1 cellular context compared by ENCODE assay signal in the genomic region with DNA sequence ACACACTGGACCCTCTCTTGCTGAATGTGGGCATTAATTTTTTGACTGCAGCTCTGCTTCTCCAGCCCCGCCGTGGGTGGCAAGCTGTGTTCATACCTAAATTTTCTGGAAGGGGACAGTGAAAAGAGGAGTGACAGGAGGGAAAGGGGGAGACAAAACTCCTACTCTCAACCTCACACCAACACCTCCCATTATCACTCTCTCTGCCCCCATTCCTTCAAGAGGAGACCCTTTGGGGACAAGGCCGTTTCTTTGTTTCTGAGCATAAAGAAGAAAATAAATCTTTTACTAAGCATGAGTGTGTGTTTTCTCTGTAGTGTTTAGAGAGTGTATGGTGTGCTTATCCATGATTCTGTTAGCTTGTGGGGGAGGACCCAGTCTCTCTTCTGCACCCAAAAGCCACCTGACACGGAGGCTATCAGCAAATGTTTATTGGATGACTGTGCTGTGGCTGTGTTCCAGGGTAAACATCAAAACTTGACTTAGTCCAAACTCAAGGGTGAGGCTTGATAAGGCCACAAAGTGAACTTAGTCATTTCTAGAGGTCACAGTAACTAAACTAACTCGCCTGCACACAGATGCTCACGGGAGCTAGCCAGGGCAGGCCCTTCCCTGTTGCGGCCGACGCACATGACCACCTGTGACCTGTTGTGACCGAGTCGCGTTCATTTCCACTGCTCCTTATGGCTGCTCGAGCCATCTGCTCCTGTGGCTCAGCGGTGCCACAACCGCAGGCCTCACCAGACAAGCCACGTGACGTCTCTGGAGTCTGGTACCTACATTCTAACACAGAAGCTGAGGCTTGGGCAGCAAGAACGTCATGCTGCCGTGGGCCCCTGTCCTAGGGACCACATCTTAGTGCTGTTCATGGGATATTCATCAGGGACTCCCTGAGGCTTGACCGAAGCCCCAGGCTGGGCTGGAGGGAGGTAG.
A peak's percentile ranks its signal among the peaks of the same experiment; 100 is the strongest.
TF ChIP-seq lines count a peak whose summit lies in the region.

No MANE protein-coding gene starts in this region.

TF ChIP-seq in HepG2, 621 proteins besides CTCF, POLR2A, EP300 and RAD21 (continued from another document and continues in another):
- TF ChIP-seq, protein P1, sequence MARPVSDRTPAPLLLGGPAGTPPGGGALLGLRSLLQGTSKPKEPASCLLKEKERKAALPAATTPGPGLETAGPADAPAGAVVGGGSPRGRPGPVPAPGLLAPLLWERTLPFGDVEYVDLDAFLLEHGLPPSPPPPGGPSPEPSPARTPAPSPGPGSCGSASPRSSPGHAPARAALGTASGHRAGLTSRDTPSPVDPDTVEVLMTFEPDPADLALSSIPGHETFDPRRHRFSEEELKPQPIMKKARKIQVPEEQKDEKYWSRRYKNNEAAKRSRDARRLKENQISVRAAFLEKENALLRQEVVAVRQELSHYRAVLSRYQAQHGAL (CRISPR knock-in tag; IDR thresholded peaks at IDR 0.05; ENCODE audit: not compliant biosample characterization) = no peak
- no peak for TF ChIP-seq SOX6 (IDR thresholded peaks at IDR 0.05)
- peak; percentile 84 for TF ChIP-seq SOX6 (CRISPR knock-in tag; IDR thresholded peaks at IDR 0.05)
- TF ChIP-seq ZNF589 (CRISPR knock-in tag; conservative IDR thresholded peaks at IDR 0.05) = 0 out of 2 replicates have a peak, but pooled peaks have one; percentile 48
- peak; percentile 72 for TF ChIP-seq FOXP1 (IDR thresholded peaks at IDR 0.05)
- peak; percentile 90 for TF ChIP-seq FOXP1 (CRISPR knock-in tag; IDR thresholded peaks at IDR 0.05)
- no peak for TF ChIP-seq SRF (IDR thresholded peaks at IDR 0.05; ENCODE audit: low read depth, low read length)
- peak; percentile 90 for TF ChIP-seq ZFX (CRISPR knock-in tag; IDR thresholded peaks at IDR 0.05; ENCODE audit: low read depth)
- peak; percentile 20; the same call in 1 of the 2 replicates for TF ChIP-seq PPARG (CRISPR knock-in tag; conservative IDR thresholded peaks at IDR 0.05)
- TF ChIP-seq, protein P2, sequence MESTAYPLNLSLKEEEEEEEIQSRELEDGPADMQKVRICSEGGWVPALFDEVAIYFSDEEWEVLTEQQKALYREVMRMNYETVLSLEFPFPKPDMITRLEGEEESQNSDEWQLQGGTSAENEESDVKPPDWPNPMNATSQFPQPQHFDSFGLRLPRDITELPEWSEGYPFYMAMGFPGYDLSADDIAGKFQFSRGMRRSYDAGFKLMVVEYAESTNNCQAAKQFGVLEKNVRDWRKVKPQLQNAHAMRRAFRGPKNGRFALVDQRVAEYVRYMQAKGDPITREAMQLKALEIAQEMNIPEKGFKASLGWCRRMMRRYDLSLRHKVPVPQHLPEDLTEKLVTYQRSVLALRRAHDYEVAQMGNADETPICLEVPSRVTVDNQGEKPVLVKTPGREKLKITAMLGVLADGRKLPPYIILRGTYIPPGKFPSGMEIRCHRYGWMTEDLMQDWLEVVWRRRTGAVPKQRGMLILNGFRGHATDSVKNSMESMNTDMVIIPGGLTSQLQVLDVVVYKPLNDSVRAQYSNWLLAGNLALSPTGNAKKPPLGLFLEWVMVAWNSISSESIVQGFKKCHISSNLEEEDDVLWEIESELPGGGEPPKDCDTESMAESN (CRISPR knock-in tag; conservative IDR thresholded peaks at IDR 0.05) = no peak
- TF ChIP-seq ZNF614 (CRISPR knock-in tag; IDR thresholded peaks at IDR 0.05; ENCODE audit: borderline replicate concordance) = peak; percentile 82; the same call in 1 of the 2 replicates
- TF ChIP-seq ZKSCAN8 (CRISPR knock-in tag; IDR thresholded peaks at IDR 0.05; ENCODE audit: borderline replicate concordance) = 0 out of 2 replicates have a peak, but pooled peaks have one; percentile 46
- TF ChIP-seq HDAC2 (CRISPR knock-in tag; IDR thresholded peaks at IDR 0.05) = peak; percentile 72
- TF ChIP-seq, protein P3, sequence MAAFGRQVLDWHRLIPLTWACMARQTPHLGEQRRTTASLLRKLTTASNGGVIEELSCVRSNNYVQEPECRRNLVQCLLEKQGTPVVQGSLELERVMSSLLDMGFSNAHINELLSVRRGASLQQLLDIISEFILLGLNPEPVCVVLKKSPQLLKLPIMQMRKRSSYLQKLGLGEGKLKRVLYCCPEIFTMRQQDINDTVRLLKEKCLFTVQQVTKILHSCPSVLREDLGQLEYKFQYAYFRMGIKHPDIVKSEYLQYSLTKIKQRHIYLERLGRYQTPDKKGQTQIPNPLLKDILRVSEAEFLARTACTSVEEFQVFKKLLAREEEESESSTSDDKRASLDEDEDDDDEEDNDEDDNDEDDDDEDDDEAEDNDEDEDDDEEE (CRISPR knock-in tag; IDR thresholded peaks at IDR 0.05) = peak; percentile 80
- peak; percentile 88 for TF ChIP-seq SAP130 (CRISPR knock-in tag; IDR thresholded peaks at IDR 0.05; ENCODE audit: low read depth)
- TF ChIP-seq, protein P4, sequence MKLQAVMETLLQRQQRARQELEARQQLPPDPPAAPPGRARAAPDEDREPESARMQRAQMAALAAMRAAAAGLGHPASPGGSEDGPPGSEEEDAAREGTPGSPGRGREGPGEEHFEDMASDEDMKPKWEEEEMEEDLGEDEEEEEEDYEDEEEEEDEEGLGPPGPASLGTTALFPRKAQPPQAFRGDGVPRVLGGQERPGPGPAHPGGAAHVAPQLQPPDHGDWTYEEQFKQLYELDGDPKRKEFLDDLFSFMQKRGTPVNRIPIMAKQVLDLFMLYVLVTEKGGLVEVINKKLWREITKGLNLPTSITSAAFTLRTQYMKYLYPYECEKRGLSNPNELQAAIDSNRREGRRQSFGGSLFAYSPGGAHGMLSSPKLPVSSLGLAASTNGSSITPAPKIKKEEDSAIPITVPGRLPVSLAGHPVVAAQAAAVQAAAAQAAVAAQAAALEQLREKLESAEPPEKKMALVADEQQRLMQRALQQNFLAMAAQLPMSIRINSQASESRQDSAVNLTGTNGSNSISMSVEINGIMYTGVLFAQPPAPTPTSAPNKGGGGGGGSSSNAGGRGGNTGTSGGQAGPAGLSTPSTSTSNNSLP (IDR thresholded peaks at IDR 0.05; ENCODE audit: low read depth, low read length) = peak; percentile 84
- TF ChIP-seq NR1H2 (CRISPR knock-in tag; IDR thresholded peaks at IDR 0.05; ENCODE audit: borderline replicate concordance, low read depth) = no peak
- TF ChIP-seq SPEN (CRISPR knock-in tag; IDR thresholded peaks at IDR 0.05; ENCODE audit: low read depth) = peak; percentile 36; the same call in 1 of the 2 replicates
- TF ChIP-seq, protein P5, sequence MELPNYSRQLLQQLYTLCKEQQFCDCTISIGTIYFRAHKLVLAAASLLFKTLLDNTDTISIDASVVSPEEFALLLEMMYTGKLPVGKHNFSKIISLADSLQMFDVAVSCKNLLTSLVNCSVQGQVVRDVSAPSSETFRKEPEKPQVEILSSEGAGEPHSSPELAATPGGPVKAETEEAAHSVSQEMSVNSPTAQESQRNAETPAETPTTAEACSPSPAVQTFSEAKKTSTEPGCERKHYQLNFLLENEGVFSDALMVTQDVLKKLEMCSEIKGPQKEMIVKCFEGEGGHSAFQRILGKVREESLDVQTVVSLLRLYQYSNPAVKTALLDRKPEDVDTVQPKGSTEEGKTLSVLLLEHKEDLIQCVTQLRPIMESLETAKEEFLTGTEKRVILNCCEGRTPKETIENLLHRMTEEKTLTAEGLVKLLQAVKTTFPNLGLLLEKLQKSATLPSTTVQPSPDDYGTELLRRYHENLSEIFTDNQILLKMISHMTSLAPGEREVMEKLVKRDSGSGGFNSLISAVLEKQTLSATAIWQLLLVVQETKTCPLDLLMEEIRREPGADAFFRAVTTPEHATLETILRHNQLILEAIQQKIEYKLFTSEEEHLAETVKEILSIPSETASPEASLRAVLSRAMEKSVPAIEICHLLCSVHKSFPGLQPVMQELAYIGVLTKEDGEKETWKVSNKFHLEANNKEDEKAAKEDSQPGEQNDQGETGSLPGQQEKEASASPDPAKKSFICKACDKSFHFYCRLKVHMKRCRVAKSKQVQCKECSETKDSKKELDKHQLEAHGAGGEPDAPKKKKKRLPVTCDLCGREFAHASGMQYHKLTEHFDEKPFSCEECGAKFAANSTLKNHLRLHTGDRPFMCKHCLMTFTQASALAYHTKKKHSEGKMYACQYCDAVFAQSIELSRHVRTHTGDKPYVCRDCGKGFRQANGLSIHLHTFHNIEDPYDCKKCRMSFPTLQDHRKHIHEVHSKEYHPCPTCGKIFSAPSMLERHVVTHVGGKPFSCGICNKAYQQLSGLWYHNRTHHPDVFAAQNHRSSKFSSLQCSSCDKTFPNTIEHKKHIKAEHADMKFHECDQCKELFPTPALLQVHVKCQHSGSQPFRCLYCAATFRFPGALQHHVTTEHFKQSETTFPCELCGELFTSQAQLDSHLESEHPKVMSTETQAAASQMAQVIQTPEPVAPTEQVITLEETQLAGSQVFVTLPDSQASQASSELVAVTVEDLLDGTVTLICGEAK (IDR thresholded peaks at IDR 0.05) = no peak
- TF ChIP-seq, protein P5 (CRISPR knock-in tag; IDR thresholded peaks at IDR 0.05) = peak; percentile 46; the same call in 1 of the 2 replicates
- TF ChIP-seq, protein P6, sequence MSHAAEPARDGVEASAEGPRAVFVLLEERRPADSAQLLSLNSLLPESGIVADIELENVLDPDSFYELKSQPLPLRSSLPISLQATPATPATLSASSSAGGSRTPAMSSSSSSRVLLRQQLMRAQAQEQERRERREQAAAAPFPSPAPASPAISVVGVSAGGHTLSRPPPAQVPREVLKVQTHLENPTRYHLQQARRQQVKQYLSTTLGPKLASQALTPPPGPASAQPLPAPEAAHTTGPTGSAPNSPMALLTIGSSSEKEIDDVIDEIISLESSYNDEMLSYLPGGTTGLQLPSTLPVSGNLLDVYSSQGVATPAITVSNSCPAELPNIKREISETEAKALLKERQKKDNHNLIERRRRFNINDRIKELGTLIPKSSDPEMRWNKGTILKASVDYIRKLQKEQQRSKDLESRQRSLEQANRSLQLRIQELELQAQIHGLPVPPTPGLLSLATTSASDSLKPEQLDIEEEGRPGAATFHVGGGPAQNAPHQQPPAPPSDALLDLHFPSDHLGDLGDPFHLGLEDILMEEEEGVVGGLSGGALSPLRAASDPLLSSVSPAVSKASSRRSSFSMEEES (CRISPR knock-in tag; IDR thresholded peaks at IDR 0.05) = peak; percentile 94
- peak; percentile 64; the same call in 1 of the 2 replicates for TF ChIP-seq FOXO1 (CRISPR knock-in tag; IDR thresholded peaks at IDR 0.05)
- TF ChIP-seq ZNF891 (CRISPR knock-in tag; IDR thresholded peaks at IDR 0.05) = peak; percentile 71; the same call in 1 of the 2 replicates
- TF ChIP-seq, protein P7, sequence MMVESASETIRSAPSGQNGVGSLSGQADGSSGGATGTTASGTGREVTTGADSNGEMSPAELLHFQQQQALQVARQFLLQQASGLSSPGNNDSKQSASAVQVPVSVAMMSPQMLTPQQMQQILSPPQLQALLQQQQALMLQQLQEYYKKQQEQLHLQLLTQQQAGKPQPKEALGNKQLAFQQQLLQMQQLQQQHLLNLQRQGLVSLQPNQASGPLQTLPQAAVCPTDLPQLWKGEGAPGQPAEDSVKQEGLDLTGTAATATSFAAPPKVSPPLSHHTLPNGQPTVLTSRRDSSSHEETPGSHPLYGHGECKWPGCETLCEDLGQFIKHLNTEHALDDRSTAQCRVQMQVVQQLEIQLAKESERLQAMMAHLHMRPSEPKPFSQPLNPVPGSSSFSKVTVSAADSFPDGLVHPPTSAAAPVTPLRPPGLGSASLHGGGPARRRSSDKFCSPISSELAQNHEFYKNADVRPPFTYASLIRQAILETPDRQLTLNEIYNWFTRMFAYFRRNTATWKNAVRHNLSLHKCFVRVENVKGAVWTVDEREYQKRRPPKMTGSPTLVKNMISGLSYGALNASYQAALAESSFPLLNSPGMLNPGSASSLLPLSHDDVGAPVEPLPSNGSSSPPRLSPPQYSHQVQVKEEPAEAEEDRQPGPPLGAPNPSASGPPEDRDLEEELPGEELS (CRISPR knock-in tag; IDR thresholded peaks at IDR 0.05) = peak; percentile 94
- TF ChIP-seq TBX2 (CRISPR knock-in tag; IDR thresholded peaks at IDR 0.05; ENCODE audit: borderline replicate concordance) = peak; percentile 92
- 0 out of 2 replicates have a peak, but pooled peaks have one; percentile 61 for TF ChIP-seq PAF1 (CRISPR knock-in tag; IDR thresholded peaks at IDR 0.05)
- TF ChIP-seq NKX3-1 (CRISPR knock-in tag; IDR thresholded peaks at IDR 0.05) = no peak
- TF ChIP-seq, protein P8, sequence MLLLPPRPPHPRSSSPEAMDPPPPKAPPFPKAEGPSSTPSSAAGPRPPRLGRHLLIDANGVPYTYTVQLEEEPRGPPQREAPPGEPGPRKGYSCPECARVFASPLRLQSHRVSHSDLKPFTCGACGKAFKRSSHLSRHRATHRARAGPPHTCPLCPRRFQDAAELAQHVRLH (CRISPR knock-in tag; IDR thresholded peaks at IDR 0.05; ENCODE audit: borderline replicate concordance, low read depth) = peak; percentile 77; the same call in 1 of the 2 replicates
- TF ChIP-seq ZNF724P (CRISPR knock-in tag; IDR thresholded peaks at IDR 0.05; ENCODE audit: borderline replicate concordance) = no peak
- peak; percentile 40; the same call in 1 of the 2 replicates for TF ChIP-seq ZNF441 (CRISPR knock-in tag; IDR thresholded peaks at IDR 0.05; ENCODE audit: borderline replicate concordance)
- TF ChIP-seq, protein P9, sequence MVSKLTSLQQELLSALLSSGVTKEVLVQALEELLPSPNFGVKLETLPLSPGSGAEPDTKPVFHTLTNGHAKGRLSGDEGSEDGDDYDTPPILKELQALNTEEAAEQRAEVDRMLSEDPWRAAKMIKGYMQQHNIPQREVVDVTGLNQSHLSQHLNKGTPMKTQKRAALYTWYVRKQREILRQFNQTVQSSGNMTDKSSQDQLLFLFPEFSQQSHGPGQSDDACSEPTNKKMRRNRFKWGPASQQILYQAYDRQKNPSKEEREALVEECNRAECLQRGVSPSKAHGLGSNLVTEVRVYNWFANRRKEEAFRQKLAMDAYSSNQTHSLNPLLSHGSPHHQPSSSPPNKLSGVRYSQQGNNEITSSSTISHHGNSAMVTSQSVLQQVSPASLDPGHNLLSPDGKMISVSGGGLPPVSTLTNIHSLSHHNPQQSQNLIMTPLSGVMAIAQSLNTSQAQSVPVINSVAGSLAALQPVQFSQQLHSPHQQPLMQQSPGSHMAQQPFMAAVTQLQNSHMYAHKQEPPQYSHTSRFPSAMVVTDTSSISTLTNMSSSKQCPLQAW (CRISPR knock-in tag; IDR thresholded peaks at IDR 0.05) = peak; percentile 73; the same call in 1 of the 2 replicates
